In the genomic region with DNA sequence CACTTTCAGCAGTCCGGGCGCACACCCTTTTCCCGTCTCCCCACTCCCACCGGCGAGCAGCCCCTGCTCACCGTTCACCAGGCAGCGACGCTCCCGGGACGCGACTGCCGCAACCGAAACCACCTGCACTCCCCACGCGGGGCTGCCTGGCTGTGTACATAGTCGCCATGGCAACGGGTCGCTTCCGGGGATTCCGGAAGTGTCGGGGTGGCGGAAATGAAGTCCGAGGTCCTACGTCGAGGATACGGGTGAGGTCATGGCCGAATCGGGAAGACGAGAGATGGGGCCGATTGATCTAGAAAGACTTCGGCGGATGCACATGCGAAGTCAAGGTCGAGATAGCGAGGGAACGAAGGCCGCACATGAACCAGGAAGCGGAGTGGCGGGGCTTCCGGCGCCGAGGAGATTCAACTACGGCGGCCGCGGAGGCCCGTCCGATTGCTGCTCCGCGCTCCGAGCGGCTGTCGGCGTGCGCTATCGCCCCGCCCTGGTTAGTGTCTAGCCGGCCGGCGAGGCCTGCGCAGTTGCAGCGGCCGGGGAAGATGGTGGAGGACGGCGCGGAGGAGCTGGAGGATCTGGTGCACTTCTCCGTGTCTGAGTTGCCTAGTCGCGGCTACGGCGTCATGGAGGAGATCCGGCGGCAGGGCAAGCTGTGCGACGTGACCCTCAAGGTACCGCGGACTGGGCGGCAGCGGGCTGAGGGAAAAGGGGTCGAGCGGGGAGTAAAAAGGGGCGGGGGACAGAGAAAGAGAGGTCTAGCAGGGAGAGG, we compare ENCODE assay signal across 8 cellular contexts. TPM values are rescaled to one million over a fixed set of nuclear protein-coding genes. Genes with fewer than 3 reads are reported as not detected.
DNase-seq lines count a peak whose midpoint lies in the region; ATAC-seq lines count a peak whose summit lies in the region.

KIF9 (minus strand) TSS at position 376 of the 769 bp plus-strand sequence. CDS start 5,425 bp downstream, outside the sequence.
KLHL18 (plus strand) TSS at position 521 of the 769 bp plus-strand sequence; CDS start at position 543, 22 bp downstream.

- peak within 1 kb of the TSS; percentile 89 for H3K27ac ChIP-seq in cingulate gyrus (ENCODE audit: low read depth, low read length)

- H3K4me1 Mint-ChIP-seq in activated CD4-positive, alpha-beta T cell treated with anti-CD3 and anti-CD28 coated beads for 36 hours: peaks cover 31% of the 10 kb centered on the region

- H3K4me3 Mint-ChIP-seq in activated CD4-positive, alpha-beta T cell treated with anti-CD3 and anti-CD28 coated beads for 36 hours: peak within 1 kb of the TSS; percentile 95

- peaks cover 13% of the 10 kb centered on the region for H3K36me3 Mint-ChIP-seq in activated CD4-positive, alpha-beta T cell treated with anti-CD3 and anti-CD28 coated beads for 36 hours (ENCODE audit: low read depth)

- H3K27me3 Mint-ChIP-seq in activated CD4-positive, alpha-beta T cell treated with anti-CD3 and anti-CD28 coated beads for 36 hours: no peaks in the 10 kb centered on the region

- peak; percentile 95 for DNase-seq in Ammon's horn (ENCODE audit: low spot score)
- peak; percentile 80 for DNase-seq in NCI-H510A (lab: John Stamatoyannopoulos, UW)
- peak; percentile 97 for DNase-seq in activated CD4-positive, alpha-beta T cell treated with anti-CD3 and anti-CD28 coated beads for 36 hours
- DNase-seq in kidney tubule cell (ENCODE audit: low spot score): peak; percentile 97
- DNase-seq in stimulated activated CD4-positive, alpha-beta T cell treated with anti-CD3 and anti-CD28 coated beads, Interleukin-1b, Interleukin-23, amount 100 ng/mL, for 1 hour (ENCODE audit: low read depth in 2 of 2): peak; percentile 87 to 92

- H3K9me3 Mint-ChIP-seq in activated CD4-positive, alpha-beta T cell treated with anti-CD3 and anti-CD28 coated beads for 36 hours (ENCODE audit: low read depth): no peaks in the 10 kb centered on the region

- ATAC-seq in GM19043 (IDR thresholded peaks at IDR 0.05; ENCODE audit: low read depth, unreplicated experiment): peak; percentile 74
- ATAC-seq in HG03354 (IDR thresholded peaks at IDR 0.05; ENCODE audit: poor library complexity, severe bottlenecking, unreplicated experiment): peak; percentile 81
- peak; percentile 91 for ATAC-seq in activated CD4-positive, alpha-beta T cell treated with anti-CD3 and anti-CD28 coated beads for 36 hours

- POLR2A ChIA-PET in activated CD4-positive, alpha-beta T cell treated with anti-CD3 and anti-CD28 coated beads for 36 hours (lab: Charles Lee): interaction anchor here (1.1 to 1.8 kb wide), 2 partner anchors 97 to 118 kb away, joined by 4 to 6 read pairs; no protein-coding TSS in a partner anchor

- intact Hi-C loops in activated CD4-positive, alpha-beta T cell treated with anti-CD3 and anti-CD28 coated beads for 36 hours (cut with DNase I, micrococcal nuclease): loop anchor here (1.0 to 5.0 kb wide), 15 partner anchors 40 to 1810 kb away; partner anchors contain the start of genes SETD2 (in 2 of the 2), CCDC12 (in 1 of the 2), CDC25A (in 1 of the 2) and DHX30 (in 1 of the 2)

- H3K27ac Mint-ChIP-seq in activated CD4-positive, alpha-beta T cell treated with anti-CD3 and anti-CD28 coated beads for 36 hours: peak within 1 kb of the TSS; percentile 99

- CTCF ChIA-PET in activated CD4-positive, alpha-beta T cell treated with anti-CD3 and anti-CD28 coated beads for 36 hours (lab: Charles Lee): interaction anchor here (2.0 kb wide), 2 partner anchors 11 to 117 kb away, joined by 6 to 7 read pairs; partner anchors contain the start of gene SETD2

RNA-seq across cellular contexts. Expression of gene KIF9, which starts in this region (rescaled TPM):
- 1 to 10 TPM; 2.7 to 5.3 TPM for total RNA-seq in activated CD4-positive, alpha-beta T cell treated with anti-CD3 and anti-CD28 coated beads for 36 hours

RNA-seq across cellular contexts. Expression of gene KLHL18, which starts in this region (rescaled TPM):
- total RNA-seq in activated CD4-positive, alpha-beta T cell treated with anti-CD3 and anti-CD28 coated beads for 36 hours: 10 to 100 TPM; 19.0 to 22.4 TPM

Comparison
In these comparisons a context has a peak if more than half of its experiments do, and no peak if none do; other contexts are left out.
1. Peak in every context shown above with its lines: DNase-seq, ATAC-seq and H3K27ac ChIP-seq.